31 cellular contexts compared by ENCODE assay signal in genomic region chr7:118039963-118040489, GRCh38.
A peak's percentile ranks its signal among the peaks of the same experiment; 100 is the strongest.
DNase-seq lines count a peak whose midpoint lies in the region; ATAC-seq and TF ChIP-seq lines count a peak whose summit lies in the region.
"Had no signal": no experiment of that assay in that cellular context is flagged by ENCODE, and none has a peak within 500 bp of the region (broad histone marks: within the 10 kb centered on the region; RNA-seq: fewer than 3 reads in every experiment).

No MANE protein-coding gene starts in this region.

- H3K27ac ChIP-seq in liver (ENCODE audit: low read depth in 1 of 2, low read length in 2 of 2) (no peak overlapping the region), right lobe of liver (no peak overlapping the region), GM23338 (ENCODE audit: low read depth) (no peak overlapping the region), coronary artery (no peak overlapping the region), foreskin keratinocyte (no peak overlapping the region)
- H3K27ac ChIP-seq: brain microvascular endothelial cell, dorsolateral prefrontal cortex, esophagus muscularis mucosa, heart left ventricle, left ventricle myocardium inferior, ovary had no signal

- no peak for TF ChIP-seq POLR2A in right lobe of liver (IDR thresholded peaks at IDR 0.05)

- peaks cover 1% of the 10 kb centered on the region for H3K27me3 Mint-ChIP-seq in GM23338 (ENCODE audit: insufficient read depth, low read depth, poor library complexity)
- H3K27me3 Mint-ChIP-seq: activated CD4-positive, alpha-beta T cell treated with anti-CD3 and anti-CD28 coated beads, Interleukin-2, amount 10 ng/mL, durations not matched to agents 24 days and 14 days; stimulated activated naive B cell treated with anti-CD40 and anti-IgM and Interleukin-4, amounts not matched to agents 10 μg/mL and 1 μg/mL and 100 μg/mL, for 72 hours; type B pancreatic cell had no signal

- H3K4me3 Mint-ChIP-seq in GM23338: no peak overlapping the region
- H3K4me3 Mint-ChIP-seq: activated CD4-positive, alpha-beta T cell treated with anti-CD3 and anti-CD28 coated beads, Interleukin-2, amount 10 ng/mL, durations not matched to agents 24 days and 14 days; neural crest cell; stimulated activated naive B cell treated with anti-CD40 and anti-IgM and Interleukin-4, amounts not matched to agents 10 μg/mL and 1 μg/mL and 100 μg/mL, for 72 hours; type B pancreatic cell had no signal

- peaks cover 3% of the 10 kb centered on the region; the same call in 1 of the 2 replicates for H3K9me2 ChIP-seq in GM23338 (ENCODE audit: insufficient read depth)

- no peak for TF ChIP-seq CTCF in liver (IDR thresholded peaks at IDR 0.05; ENCODE audit: low read depth, low read length, missing input control)
- TF ChIP-seq CTCF in right lobe of liver (IDR thresholded peaks at IDR 0.05): no peak
- TF ChIP-seq CTCF in GM23338 (conservative IDR thresholded peaks at IDR 0.05; ENCODE audit: low read depth in 2 of 2): no peak
- TF ChIP-seq CTCF in coronary artery (IDR thresholded peaks at IDR 0.05): no peak
- TF ChIP-seq CTCF in foreskin keratinocyte (conservative IDR thresholded peaks at IDR 0.05): no peak

- intact Hi-C loops in right lobe of liver (cut with DNase I): no loop called here

- no peak overlapping the region for H3K9ac ChIP-seq in liver (ENCODE audit: low read depth in 1 of 2, low read length in 2 of 2)

- H2AFZ ChIP-seq in GM23338: no peak overlapping the region

- H3F3A ChIP-seq in GM23338 (replicated peaks; ENCODE audit: low read depth): no peaks in the 10 kb centered on the region

- no peak overlapping the region for H3K4me2 ChIP-seq in GM23338

- no peaks in the 10 kb centered on the region for H3K79me2 ChIP-seq in GM23338 (replicated peaks; ENCODE audit: insufficient read depth)

- peaks cover 0 to 1% (median 0%) of the 10 kb centered on the region in 4 donors for H3K9me3 ChIP-seq in liver (ENCODE audit: control insufficient read depth in 4 of 4, low read length in 3 of 4)
- H3K9me3 ChIP-seq in right lobe of liver: no peaks in the 10 kb centered on the region
- H3K9me3 ChIP-seq: esophagus muscularis mucosa, HAP-1, heart left ventricle, left ventricle myocardium inferior, ovary had no signal

- H3K27me3 ChIP-seq in liver (ENCODE audit: control insufficient read depth in 4 of 4, insufficient read depth in 4 of 4, low read length in 3 of 4): no peaks in the 10 kb centered on the region
- H3K27me3 ChIP-seq in right lobe of liver: no peaks in the 10 kb centered on the region
- no peaks in the 10 kb centered on the region for H3K27me3 ChIP-seq in GM23338 (ENCODE audit: insufficient read depth)
- H3K27me3 ChIP-seq in foreskin keratinocyte: peaks cover 21% of the 10 kb centered on the region
- H3K27me3 ChIP-seq: brain microvascular endothelial cell, dorsolateral prefrontal cortex, esophagus muscularis mucosa, heart left ventricle, ovary had no signal

- H3K4me1 ChIP-seq in liver (ENCODE audit: control insufficient read depth in 4 of 4, insufficient read depth in 4 of 4, low read length in 3 of 4) (no peaks in the 10 kb centered on the region), right lobe of liver (no peaks in the 10 kb centered on the region), GM23338 (ENCODE audit: insufficient read depth) (no peaks in the 10 kb centered on the region), foreskin keratinocyte (no peaks in the 10 kb centered on the region)
- H3K4me1 ChIP-seq: esophagus muscularis mucosa, HAP-1, heart left ventricle, left ventricle myocardium inferior had no signal

- no peak for ATAC-seq in right lobe of liver
- ATAC-seq in GM23338: no peak
- peak; percentile 28 for ATAC-seq in HG03159 (IDR thresholded peaks at IDR 0.05; ENCODE audit: unreplicated experiment)
- ATAC-seq in foreskin keratinocyte: no peak
- ATAC-seq: activated naive CD4-positive, alpha-beta T cell treated with anti-CD3 and anti-CD28 coated beads, Interleukin-2, amount 50 U/mL, for 72 hours; heart left ventricle had no signal

- H4K20me1 ChIP-seq in GM23338 (replicated peaks; ENCODE audit: insufficient read depth): no peaks in the 10 kb centered on the region

- no peaks in the 10 kb centered on the region for H3K36me3 Mint-ChIP-seq in GM23338 (ENCODE audit: low read depth)
- H3K36me3 Mint-ChIP-seq: activated naive CD4-positive, alpha-beta T cell treated with anti-CD3 and anti-CD28 coated beads, Interleukin-2, amount 50 U/mL, for 72 hours; stimulated activated naive B cell treated with anti-CD40 and anti-IgM and Interleukin-4, amounts not matched to agents 10 μg/mL and 1 μg/mL and 100 μg/mL, for 72 hours; type B pancreatic cell had no signal

- DNase-seq in right lobe of liver (no peak), GM23338 (ENCODE audit: low spot score) (no peak), coronary artery (ENCODE audit: low spot score) (no peak), foreskin keratinocyte (no peak), NCI-H446 (lab: John Stamatoyannopoulos, UW) (no peak)
- DNase-seq in activated CD4-positive, alpha-beta T cell treated with anti-CD3 and anti-CD28 coated beads for 4 hours: no peak
- DNase-seq: 8988T; activated CD4-positive, alpha-beta T cell treated with anti-CD3 and anti-CD28 coated beads, Interleukin-2, amount 10 ng/mL, durations not matched to agents 24 days and 14 days; activated effector memory CD4-positive, alpha-beta T cell treated with Interleukin-2 at 50 U/mL for 16 hours; amygdala; brain microvascular endothelial cell; DMS79; dorsolateral prefrontal cortex; foreskin fibroblast; heart left ventricle; IMR-90; left ventricle myocardium inferior; NCI-H1436 treated with DMSO at 0.1 percent for 48 hours; NCI-H345; NCI-H774; ovary; stimulated activated naive B cell treated with anti-CD40 and anti-IgM and Interleukin-4, amounts not matched to agents 10 μg/mL and 1 μg/mL and 100 μg/mL, for 72 hours; substantia nigra; T-helper 9 cell had no signal

- H3K36me3 ChIP-seq in liver (ENCODE audit: control insufficient read depth in 4 of 4, insufficient read depth in 3 of 4, low read depth in 1 of 4, low read length in 3 of 4) (no peaks in the 10 kb centered on the region), right lobe of liver (no peaks in the 10 kb centered on the region), GM23338 (ENCODE audit: insufficient read depth) (no peaks in the 10 kb centered on the region)
- H3K36me3 ChIP-seq: brain microvascular endothelial cell, esophagus muscularis mucosa, HAP-1, heart left ventricle, left ventricle myocardium inferior, ovary had no signal

- H3K4me3 ChIP-seq in liver (ENCODE audit: low read depth in 1 of 3, low read length in 3 of 3): no peak overlapping the region
- H3K4me3 ChIP-seq in right lobe of liver: no peak overlapping the region
- no peak overlapping the region for H3K4me3 ChIP-seq in GM23338
- H3K4me3 ChIP-seq in coronary artery: no peak overlapping the region
- H3K4me3 ChIP-seq: dorsolateral prefrontal cortex, esophagus muscularis mucosa, HAP-1, heart left ventricle, left ventricle myocardium inferior, ovary had no signal

- no peaks in the 10 kb centered on the region for H3K9me3 Mint-ChIP-seq in GM23338
- H3K9me3 Mint-ChIP-seq: activated CD4-positive, alpha-beta T cell treated with anti-CD3 and anti-CD28 coated beads, Interleukin-2, amount 10 ng/mL, durations not matched to agents 24 days and 14 days; activated naive CD4-positive, alpha-beta T cell treated with anti-CD3 and anti-CD28 coated beads, Interleukin-2, amount 50 U/mL, for 72 hours; neural crest cell; stimulated activated naive B cell treated with anti-CD40 and anti-IgM and Interleukin-4, amounts not matched to agents 10 μg/mL and 1 μg/mL and 100 μg/mL, for 72 hours; type B pancreatic cell had no signal

- H3K4me1 Mint-ChIP-seq in GM23338: no peaks in the 10 kb centered on the region
- H3K4me1 Mint-ChIP-seq: activated CD4-positive, alpha-beta T cell treated with anti-CD3 and anti-CD28 coated beads, Interleukin-2, amount 10 ng/mL, durations not matched to agents 24 days and 14 days; neural crest cell had no signal

- no peak overlapping the region for H3K27ac Mint-ChIP-seq in GM23338
- H3K27ac Mint-ChIP-seq: activated CD4-positive, alpha-beta T cell treated with anti-CD3 and anti-CD28 coated beads, Interleukin-2, amount 10 ng/mL, durations not matched to agents 24 days and 14 days; activated naive CD4-positive, alpha-beta T cell treated with anti-CD3 and anti-CD28 coated beads, Interleukin-2, amount 50 U/mL, for 72 hours; stimulated activated naive B cell treated with anti-CD40 and anti-IgM and Interleukin-4, amounts not matched to agents 10 μg/mL and 1 μg/mL and 100 μg/mL, for 72 hours; type B pancreatic cell had no signal

- TF ChIP-seq RAD21 in liver (IDR thresholded peaks at IDR 0.05): no peak

TF ChIP-seq in liver, 16 proteins besides CTCF, POLR2A, EP300 and RAD21 (continues in another document):
- no peak for TF ChIP-seq SP1 (IDR thresholded peaks at IDR 0.05)

TF ChIP-seq in GM23338, 12 proteins besides CTCF, POLR2A, EP300 and RAD21:
- TF ChIP-seq EZH2 (IDR thresholded peaks at IDR 0.05; ENCODE audit: low read depth, unreplicated experiment) (no peak), JUNB (IDR thresholded peaks at IDR 0.05; ENCODE audit: unreplicated experiment) (no peak), POLR2AphosphoS5 (IDR thresholded peaks at IDR 0.05; ENCODE audit: low read depth) (no peak), REST (IDR thresholded peaks at IDR 0.05; ENCODE audit: unreplicated experiment) (peak; percentile 53), ZNF331 (CRISPR knock-in tag; IDR thresholded peaks at IDR 0.05; ENCODE audit: low read depth) (no peak)
